In genomic region chr2:111049792-111050640, GRCh38 we compare ENCODE assay signal across 9 cellular contexts.
DNase-seq lines count a peak whose midpoint lies in the region; ATAC-seq and TF ChIP-seq lines count a peak whose summit lies in the region.
"Had no signal": no experiment of that assay in that cellular context is flagged by ENCODE, and none has a peak within 500 bp of the region (broad histone marks: within the 10 kb centered on the region; RNA-seq: fewer than 3 reads in every experiment).

No MANE protein-coding gene starts in this region.

- TF ChIP-seq CTCF in suprapubic skin (IDR thresholded peaks at IDR 0.05) = no peak

- ATAC-seq in GM18909 (IDR thresholded peaks at IDR 0.05; ENCODE audit: poor library complexity, unreplicated experiment) (peak; percentile 69), HG03175 (IDR thresholded peaks at IDR 0.05; ENCODE audit: unreplicated experiment) (peak; percentile 59)

- DNase-seq in COR-L47 (lab: John Stamatoyannopoulos, UW) (peak; percentile 13), dermis blood vessel endothelial cell (peak; percentile 30), middle frontal gyrus (ENCODE audit: extremely low spot score, low spot score) (no peak), NCI-H748 treated with DMSO at 0.1 percent for 48 hours (lab: John Stamatoyannopoulos, UW) (no peak), suprapubic skin (ENCODE audit: low spot score in 2 of 2) (no peak), H7 (no peak)
- DNase-seq: right lobe of liver had no signal

- 59% methylated on average over 8 of the region's 8 CpGs for WGBS in suprapubic skin

- TF ChIP-seq EP300 in suprapubic skin (IDR thresholded peaks at IDR 0.05) = no peak

- H3K36me3 ChIP-seq in suprapubic skin (no peaks in the 10 kb centered on the region), H7 (replicated peaks; ENCODE audit: control insufficient read depth, insufficient read depth, low read length) (no peaks in the 10 kb centered on the region)
- H3K36me3 ChIP-seq: right lobe of liver had no signal

- no peak overlapping the region for H3K27ac ChIP-seq in suprapubic skin
- H3K27ac ChIP-seq: right lobe of liver had no signal

- H3K4me3 ChIP-seq in suprapubic skin (no peak overlapping the region), H7 (ENCODE audit: insufficient read depth, low read depth, low read length) (no peak overlapping the region)
- H3K4me3 ChIP-seq: right lobe of liver had no signal

- TF ChIP-seq POLR2A in suprapubic skin (IDR thresholded peaks at IDR 0.05) = no peak

- H3K27me3 ChIP-seq in suprapubic skin (peaks cover 7% of the 10 kb centered on the region), H7 (ENCODE audit: control insufficient read depth, insufficient read depth, low read length) (no peaks in the 10 kb centered on the region; the same call in 1 of the 2 replicates)
- H3K27me3 ChIP-seq: right lobe of liver had no signal

- H3K9me3 ChIP-seq in suprapubic skin = no peaks in the 10 kb centered on the region
- H3K9me3 ChIP-seq: right lobe of liver had no signal

- peaks cover 6% of the 10 kb centered on the region for H3K4me1 ChIP-seq in suprapubic skin
- H3K4me1 ChIP-seq: right lobe of liver had no signal

Comparison
In these comparisons a context has a peak if more than half of its experiments do, and no peak if none do; other contexts are left out.
1. DNase-seq: peak in COR-L47 (single experiment) and dermis blood vessel endothelial cell (single experiment); none in middle frontal gyrus (single experiment), NCI-H748 treated with DMSO at 0.1 percent for 48 hours (single experiment), suprapubic skin (0 of 2) and H7 (single experiment).